1 cellular context compared by ENCODE assay signal in the genomic region with DNA sequence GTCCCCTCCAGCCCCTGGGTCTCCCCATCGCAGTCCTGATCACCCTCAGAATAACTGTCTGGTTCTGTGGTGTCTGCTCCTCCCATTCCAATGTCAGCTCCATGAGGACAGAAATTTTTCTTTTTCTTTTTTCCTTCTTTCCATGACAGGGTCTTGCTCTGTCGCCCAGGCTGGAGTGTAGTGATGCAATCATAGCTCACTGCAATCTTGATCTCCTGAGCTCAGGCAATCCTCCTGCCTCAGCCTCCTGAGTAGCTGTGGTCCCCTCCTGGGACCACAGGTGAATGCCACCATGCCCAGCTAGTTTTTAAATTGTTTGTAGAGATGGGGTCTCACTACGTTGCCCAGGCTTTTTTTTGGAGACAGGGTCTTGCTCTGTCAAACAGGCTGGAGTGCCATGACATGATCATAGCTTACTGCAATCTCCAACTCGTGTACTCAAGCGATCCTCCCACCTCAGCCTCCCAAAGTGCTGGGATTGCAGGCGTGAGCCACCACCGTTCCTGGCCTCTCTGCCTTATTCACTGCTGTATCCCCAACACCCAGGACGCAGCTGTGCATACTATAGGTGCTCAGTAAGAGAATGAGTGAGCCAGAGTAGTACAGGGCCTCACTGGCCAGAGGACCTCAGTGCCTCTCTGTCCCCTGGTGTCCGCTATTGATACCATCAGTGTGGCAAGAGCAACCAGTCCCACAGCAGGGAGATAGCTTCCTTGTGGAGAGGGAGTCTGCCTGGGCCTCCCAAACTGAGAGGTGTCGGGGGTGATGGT.
A peak's percentile ranks its signal among the peaks of the same experiment; 100 is the strongest.
TF ChIP-seq lines count a peak whose summit lies in the region.

No MANE protein-coding gene starts in this region.

TF ChIP-seq in K562, 482 proteins besides CTCF, POLR2A, EP300 and RAD21:
- peak; percentile 95 for TF ChIP-seq ZNF121 (CRISPR knock-in tag; conservative IDR thresholded peaks at IDR 0.05)
- TF ChIP-seq CEBPG (CRISPR knock-in tag; IDR thresholded peaks at IDR 0.05) = peak; percentile 41; the same call in 1 of the 2 replicates
- TF ChIP-seq CEBPG (tag; conservative IDR thresholded peaks at IDR 0.05 in 1 of 2, IDR thresholded peaks at IDR 0.05 in 1 of 2) = peak; percentile 50 to 60; a peak in 3 of 4 replicates
- no peak for TF ChIP-seq THRAP3 (IDR thresholded peaks at IDR 0.05; ENCODE audit: borderline replicate concordance)
- TF ChIP-seq ZNF717 (CRISPR knock-in tag; IDR thresholded peaks at IDR 0.05) = no peak
- TF ChIP-seq ATF3 (IDR thresholded peaks at IDR 0.05) = peak; percentile 78
- TF ChIP-seq ATF3 (CRISPR knock-in tag; conservative IDR thresholded peaks at IDR 0.05) = no peak
- TF ChIP-seq ZKSCAN8 (CRISPR knock-in tag; IDR thresholded peaks at IDR 0.05) = 0 out of 2 replicates have a peak, but pooled peaks have one; percentile 51
- TF ChIP-seq CEBPB (tag; IDR thresholded peaks at IDR 0.05) = peak; percentile 79
